Comparison of ENCODE assay signal across 1 cellular context in genomic region chr11:98307827-98308491, GRCh38.
TF ChIP-seq lines count a peak whose summit lies in the region.

No MANE protein-coding gene starts in this region.

TF ChIP-seq in K562, 482 proteins besides CTCF, POLR2A, EP300 and RAD21 (continued from another document and continues in another):
- TF ChIP-seq ZNF407 (IDR thresholded peaks at IDR 0.05; ENCODE audit: low read depth) (no peak), NCOA1 (IDR thresholded peaks at IDR 0.05; ENCODE audit: low read depth) (no peak), ARID3A (IDR thresholded peaks at IDR 0.05; ENCODE audit: borderline replicate concordance, low read depth, low read length) (no peak), CHAMP1 (IDR thresholded peaks at IDR 0.05) (peak; percentile 59; the same call in 1 of the 2 replicates), HMGXB4 (CRISPR knock-in tag; IDR thresholded peaks at IDR 0.05) (no peak), CHD4 (IDR thresholded peaks at IDR 0.05; ENCODE audit: insufficient read depth, insufficient replicate concordance, low read depth, low read length, poor library complexity, severe bottlenecking) (no peak), TAL1 (IDR thresholded peaks at IDR 0.05) (peak; percentile 68), NCOR1 (IDR thresholded peaks at IDR 0.05) (peak; percentile 74), NR3C1 (CRISPR knock-in tag; IDR thresholded peaks at IDR 0.05) (no peak), MBD2 (IDR thresholded peaks at IDR 0.05; ENCODE audit: borderline replicate concordance, low read depth) (no peak), KLF16 (IDR thresholded peaks at IDR 0.05) (peak; percentile 23; the same call in 1 of the 2 replicates), ATF2 (CRISPR knock-in tag; IDR thresholded peaks at IDR 0.05) (no peak), HNRNPL (IDR thresholded peaks at IDR 0.05; ENCODE audit: low read depth, low read length) (no peak), MTA2 (IDR thresholded peaks at IDR 0.05; ENCODE audit: low read depth) (peak; percentile 73; the same call in 1 of the 2 replicates), TRIM28 (IDR thresholded peaks at IDR 0.05) (no peak), POLR3A (IDR thresholded peaks at IDR 0.05; ENCODE audit: borderline replicate concordance, extremely low read depth, insufficient read depth, insufficient read length) (no peak), E2F6 (IDR thresholded peaks at IDR 0.05; ENCODE audit: borderline replicate concordance in 1 of 2, extremely low read depth in 1 of 2, insufficient read depth in 1 of 2, insufficient read length in 1 of 2, low read depth in 1 of 2, low read length in 1 of 2, poor library complexity in 1 of 2, severe bottlenecking in 1 of 2) (no peak), CC2D1A (IDR thresholded peaks at IDR 0.05) (no peak), ZNF707 (CRISPR knock-in tag; conservative IDR thresholded peaks at IDR 0.05) (no peak), ZNF780A (CRISPR knock-in tag; IDR thresholded peaks at IDR 0.05) (no peak), ARID1B (IDR thresholded peaks at IDR 0.05) (peak; percentile 76), PCBP1 (IDR thresholded peaks at IDR 0.05; ENCODE audit: low read depth, low read length, poor library complexity, severe bottlenecking) (no peak), SREBF2 (CRISPR knock-in tag; IDR thresholded peaks at IDR 0.05) (no peak), BRD4 (IDR thresholded peaks at IDR 0.05) (no peak), POLR2AphosphoS2 (IDR thresholded peaks at IDR 0.05; ENCODE audit: low read length) (no peak), ZNF561 (CRISPR knock-in tag; conservative IDR thresholded peaks at IDR 0.05) (no peak), ZBTB34 (CRISPR knock-in tag; IDR thresholded peaks at IDR 0.05) (no peak), UBTF (IDR thresholded peaks at IDR 0.05; ENCODE audit: borderline replicate concordance in 1 of 2, low read depth in 2 of 2, low read length in 2 of 2) (no peak), FOXP1 (CRISPR knock-in tag; IDR thresholded peaks at IDR 0.05) (no peak), GMEB1 (CRISPR knock-in tag; IDR thresholded peaks at IDR 0.05) (no peak), FOXK2 (conservative IDR thresholded peaks at IDR 0.05 in 1 of 2, IDR thresholded peaks at IDR 0.05 in 1 of 2; ENCODE audit: low read depth in 2 of 2) (no peak), KLF1 (tag; IDR thresholded peaks at IDR 0.05) (no peak), ZFX (CRISPR knock-in tag; IDR thresholded peaks at IDR 0.05) (no peak), ZBTB8A (IDR thresholded peaks at IDR 0.05; ENCODE audit: partially characterized antibody) (no peak), ILK (tag; IDR thresholded peaks at IDR 0.05; ENCODE audit: borderline replicate concordance, low read depth) (no peak), ATF4 (CRISPR knock-in tag; IDR thresholded peaks at IDR 0.05) (no peak)
